18 cellular contexts compared by ENCODE assay signal in the genomic region with DNA sequence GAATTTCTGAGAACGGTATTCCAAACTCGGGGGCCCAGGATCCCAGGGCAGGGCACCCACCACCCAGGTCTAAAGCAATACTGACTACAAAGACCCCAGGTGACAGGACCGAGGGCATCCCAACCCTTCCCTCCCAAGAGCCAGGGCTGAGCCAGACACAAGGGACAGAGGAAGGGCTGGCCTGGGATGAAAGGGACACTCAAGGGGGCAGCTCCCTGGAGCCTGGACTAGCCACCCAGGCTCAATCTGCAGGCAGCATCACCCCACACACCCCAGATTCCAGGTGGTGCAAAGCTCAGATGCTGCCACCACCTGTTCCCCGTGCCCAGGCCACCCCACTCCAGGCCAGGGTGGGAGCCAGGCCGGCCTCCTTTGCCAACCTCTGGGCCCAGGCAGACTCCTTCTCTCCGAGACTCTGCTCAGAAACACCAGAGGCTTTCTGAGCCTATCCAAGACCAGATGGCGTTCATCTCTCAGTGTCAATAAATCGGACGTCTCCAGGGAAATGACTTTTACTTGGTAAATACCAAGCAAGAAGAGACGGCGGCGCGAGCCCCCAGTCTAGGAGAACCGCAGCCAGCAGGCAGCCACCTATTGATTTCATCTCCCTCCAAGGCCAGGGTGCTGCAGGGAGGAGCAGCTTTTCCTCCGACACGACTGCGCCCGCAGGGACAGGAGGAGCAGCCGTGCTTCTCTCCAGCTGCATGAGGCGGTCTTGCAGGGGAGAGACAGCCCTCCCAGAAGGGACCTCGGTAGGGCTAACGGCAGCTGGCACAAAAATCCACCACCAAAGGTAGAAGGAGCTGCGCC.
DNase-seq lines count a peak whose midpoint lies in the region; ATAC-seq and TF ChIP-seq lines count a peak whose summit lies in the region.
"Had no signal": no experiment of that assay in that cellular context is flagged by ENCODE, and none has a peak within 500 bp of the region (broad histone marks: within the 10 kb centered on the region; RNA-seq: fewer than 3 reads in every experiment).

No MANE protein-coding gene starts in this region.

- peak; percentile 11 for DNase-seq in BE2C
- DNase-seq in NCI-H1694 (lab: John Stamatoyannopoulos, UW): peak; percentile 6
- DNase-seq in NCI-H82 (lab: John Stamatoyannopoulos, UW): peak; percentile 98
- no peak for DNase-seq in neuronal stem cell (ENCODE audit: low spot score)
- no peak for DNase-seq in activated CD4-positive, alpha-beta memory T cell treated with anti-CD3 and anti-CD28 coated beads, Interleukin-2, amount 10 ng/mL, durations not matched to agents 7 days and 5 days
- no peak for DNase-seq in DMS53 treated with DMSO at 0.1 percent for 48 hours (lab: John Stamatoyannopoulos, UW; ENCODE audit: unreplicated experiment)
- DNase-seq: 8988T; CD4-positive, alpha-beta memory T cell; H7; Kasumi-1; MM.1S; NCI-H1105 treated with DMSO at 0.1 percent for 48 hours; NCI-H187 treated with DMSO at 0.1 percent for 48 hours; NCI-H510A treated with DMSO at 0.1 percent for 48 hours; SHP77 treated with DMSO at 0.1 percent for 48 hours had no signal

- no peak overlapping the region for H2BK12ac ChIP-seq in neuronal stem cell (ENCODE audit: low read length)

- no peak overlapping the region for H3K9ac ChIP-seq in neuronal stem cell (ENCODE audit: low read depth, low read length, poor library complexity)

- no peak overlapping the region for H3K4me3 Mint-ChIP-seq in activated CD4-positive, alpha-beta memory T cell treated with anti-CD3 and anti-CD28 coated beads, Interleukin-2, amount 10 ng/mL, durations not matched to agents 7 days and 5 days
- H3K4me3 Mint-ChIP-seq: CD4-positive, alpha-beta memory T cell; IgD-negative memory B cell had no signal

- WGBS in neuronal stem cell (ENCODE audit: extremely low coverage in 2 of 2, insufficient read length in 2 of 2, insufficient replicate concordance in 1 of 2), 2 donors: no CpG with 5 or more reads among the region's 23 CpGs

- no peak overlapping the region for H3K27ac ChIP-seq in neuronal stem cell (replicated peaks; ENCODE audit: low read length)

- no peak overlapping the region for H2AFZ ChIP-seq in neuronal stem cell (ENCODE audit: low read length)

- H3K9me3 ChIP-seq in BE2C (peaks cover 11% of the 10 kb centered on the region), neuronal stem cell (replicated peaks in 1 of 2; ENCODE audit: control insufficient read depth in 2 of 2, insufficient read depth in 1 of 2, low read depth in 1 of 2, low read length in 2 of 2) (peaks cover 0 to 4% of the 10 kb centered on the region in 2 donors)

- peaks cover 21% of the 10 kb centered on the region for H3K4me1 ChIP-seq in BE2C
- no peaks in the 10 kb centered on the region for H3K4me1 ChIP-seq in neuronal stem cell (ENCODE audit: control insufficient read depth in 2 of 2, insufficient read depth in 1 of 2, low read depth in 1 of 2, low read length in 2 of 2)

- no peak overlapping the region for H4K8ac ChIP-seq in neuronal stem cell (ENCODE audit: low read depth, low read length)

- POLR2A ChIA-PET in activated CD4-positive, alpha-beta memory T cell treated with anti-CD3 and anti-CD28 coated beads, Interleukin-2, amount 10 ng/mL, durations not matched to agents 7 days and 5 days (lab: Charles Lee): no interaction called here

- H3K27ac Mint-ChIP-seq in activated CD4-positive, alpha-beta memory T cell treated with anti-CD3 and anti-CD28 coated beads, Interleukin-2, amount 10 ng/mL, durations not matched to agents 7 days and 5 days: no peak overlapping the region
- H3K27ac Mint-ChIP-seq: CD4-positive, alpha-beta memory T cell; IgD-negative memory B cell had no signal

- ATAC-seq in HG02763 (IDR thresholded peaks at IDR 0.05; ENCODE audit: unreplicated experiment) (no peak), GM18870 (IDR thresholded peaks at IDR 0.05; ENCODE audit: unreplicated experiment) (no peak)

- H2BK15ac ChIP-seq in neuronal stem cell (ENCODE audit: low read length): no peak overlapping the region

- H3K27me3 ChIP-seq in BE2C (peaks cover 39% of the 10 kb centered on the region), neuronal stem cell (ENCODE audit: control insufficient read depth in 3 of 3, insufficient read depth in 3 of 3, low read depth in 1 of 3, low read length in 3 of 3) (peaks cover 0 to 2% (median 0%) of the 10 kb centered on the region in 3 experiments)

- H3K79me1 ChIP-seq in neuronal stem cell (ENCODE audit: low read depth, low read length): peaks cover 3% of the 10 kb centered on the region

- no peaks in the 10 kb centered on the region for H3K36me3 Mint-ChIP-seq in activated CD4-positive, alpha-beta memory T cell treated with anti-CD3 and anti-CD28 coated beads, Interleukin-2, amount 10 ng/mL, durations not matched to agents 7 days and 5 days (ENCODE audit: low read depth)
- H3K36me3 Mint-ChIP-seq: CD4-positive, alpha-beta memory T cell; IgD-negative memory B cell had no signal

- peak overlapping the region; percentile 24 for H2BK5ac ChIP-seq in neuronal stem cell (ENCODE audit: low read length)

- H3K23ac ChIP-seq in neuronal stem cell (ENCODE audit: low read depth, low read length, poor library complexity): no peak overlapping the region

- CTCF ChIA-PET in activated CD4-positive, alpha-beta memory T cell treated with anti-CD3 and anti-CD28 coated beads, Interleukin-2, amount 10 ng/mL, durations not matched to agents 7 days and 5 days (lab: Charles Lee): no interaction called here

- H3K18ac ChIP-seq in neuronal stem cell (ENCODE audit: low read length): peak overlapping the region; percentile 80

- TF ChIP-seq CTCF in BE2C (IDR thresholded peaks at IDR 0.05; ENCODE audit: low read depth, low read length): no peak

- no peak overlapping the region for H4K91ac ChIP-seq in neuronal stem cell (ENCODE audit: low read depth, low read length, poor library complexity)

- no peaks in the 10 kb centered on the region for H3K9me3 Mint-ChIP-seq in activated CD4-positive, alpha-beta memory T cell treated with anti-CD3 and anti-CD28 coated beads, Interleukin-2, amount 10 ng/mL, durations not matched to agents 7 days and 5 days

- no peak overlapping the region for H3K4me2 ChIP-seq in neuronal stem cell (ENCODE audit: insufficient read depth, low read length, poor library complexity, severe bottlenecking)

- H3K4me1 Mint-ChIP-seq in activated CD4-positive, alpha-beta memory T cell treated with anti-CD3 and anti-CD28 coated beads, Interleukin-2, amount 10 ng/mL, durations not matched to agents 7 days and 5 days: no peaks in the 10 kb centered on the region
- H3K4me1 Mint-ChIP-seq: CD4-positive, alpha-beta memory T cell; IgD-negative memory B cell had no signal

- H2AK5ac ChIP-seq in neuronal stem cell (ENCODE audit: low read depth, low read length): peak overlapping the region; percentile 52

- H3K4me3 ChIP-seq in BE2C (ENCODE audit: low read depth, low read length) (no peak overlapping the region), neuronal stem cell (ENCODE audit: low read length in 2 of 2) (no peak overlapping the region)

- H3K27me3 Mint-ChIP-seq in activated CD4-positive, alpha-beta memory T cell treated with anti-CD3 and anti-CD28 coated beads, Interleukin-2, amount 10 ng/mL, durations not matched to agents 7 days and 5 days: no peaks in the 10 kb centered on the region

- no peak overlapping the region for H3K4ac ChIP-seq in neuronal stem cell (ENCODE audit: low read length)

- H2BK120ac ChIP-seq in neuronal stem cell (ENCODE audit: low read depth, low read length): no peak overlapping the region

- no peak overlapping the region for H3K14ac ChIP-seq in neuronal stem cell (ENCODE audit: low read length)

- H3K36me3 ChIP-seq in BE2C (no peaks in the 10 kb centered on the region), neuronal stem cell (replicated peaks in 1 of 2; ENCODE audit: control insufficient read depth in 2 of 2, insufficient read depth in 2 of 2, low read length in 2 of 2) (no peaks in the 10 kb centered on the region)

Comparison
In these comparisons a context has a peak if more than half of its experiments do, and no peak if none do; other contexts are left out.
1. DNase-seq: peak in BE2C (single experiment), NCI-H1694 (single experiment) and NCI-H82 (single experiment); none in neuronal stem cell (single experiment), activated CD4-positive, alpha-beta memory T cell treated with anti-CD3 and anti-CD28 coated beads, Interleukin-2, amount 10 ng/mL, durations not matched to agents 7 days and 5 days (single experiment) and DMS53 treated with DMSO at 0.1 percent for 48 hours (single experiment).